Comparison of ENCODE assay signal across 2 cellular contexts in the genomic region with DNA sequence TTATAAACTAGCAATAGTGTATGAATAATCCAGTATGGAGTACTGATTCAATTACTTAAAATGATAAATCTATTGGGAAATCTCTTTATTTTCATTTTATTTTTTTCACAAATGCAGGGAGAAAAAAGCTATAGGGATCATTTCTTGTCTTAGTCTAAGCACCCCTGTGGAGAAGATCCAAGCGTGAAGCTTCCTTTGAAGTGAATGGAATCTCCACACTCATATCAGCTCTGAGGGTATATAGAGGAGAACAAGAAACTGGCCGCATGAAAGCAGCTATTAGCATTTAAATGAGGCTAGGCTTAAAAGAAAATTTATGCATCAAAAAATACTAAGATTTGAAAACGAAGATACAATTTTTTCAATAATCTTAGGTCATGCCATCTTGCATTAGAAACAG.
A peak's percentile ranks its signal among the peaks of the same experiment; 100 is the strongest.
TF ChIP-seq lines count a peak whose summit lies in the region.

No MANE protein-coding gene starts in this region.

TF ChIP-seq in GM23338, 12 proteins besides CTCF, POLR2A, EP300 and RAD21 (continued from another document):
- no peak for TF ChIP-seq ZNF331 (CRISPR knock-in tag; IDR thresholded peaks at IDR 0.05; ENCODE audit: low read depth)
- TF ChIP-seq, protein P1, sequence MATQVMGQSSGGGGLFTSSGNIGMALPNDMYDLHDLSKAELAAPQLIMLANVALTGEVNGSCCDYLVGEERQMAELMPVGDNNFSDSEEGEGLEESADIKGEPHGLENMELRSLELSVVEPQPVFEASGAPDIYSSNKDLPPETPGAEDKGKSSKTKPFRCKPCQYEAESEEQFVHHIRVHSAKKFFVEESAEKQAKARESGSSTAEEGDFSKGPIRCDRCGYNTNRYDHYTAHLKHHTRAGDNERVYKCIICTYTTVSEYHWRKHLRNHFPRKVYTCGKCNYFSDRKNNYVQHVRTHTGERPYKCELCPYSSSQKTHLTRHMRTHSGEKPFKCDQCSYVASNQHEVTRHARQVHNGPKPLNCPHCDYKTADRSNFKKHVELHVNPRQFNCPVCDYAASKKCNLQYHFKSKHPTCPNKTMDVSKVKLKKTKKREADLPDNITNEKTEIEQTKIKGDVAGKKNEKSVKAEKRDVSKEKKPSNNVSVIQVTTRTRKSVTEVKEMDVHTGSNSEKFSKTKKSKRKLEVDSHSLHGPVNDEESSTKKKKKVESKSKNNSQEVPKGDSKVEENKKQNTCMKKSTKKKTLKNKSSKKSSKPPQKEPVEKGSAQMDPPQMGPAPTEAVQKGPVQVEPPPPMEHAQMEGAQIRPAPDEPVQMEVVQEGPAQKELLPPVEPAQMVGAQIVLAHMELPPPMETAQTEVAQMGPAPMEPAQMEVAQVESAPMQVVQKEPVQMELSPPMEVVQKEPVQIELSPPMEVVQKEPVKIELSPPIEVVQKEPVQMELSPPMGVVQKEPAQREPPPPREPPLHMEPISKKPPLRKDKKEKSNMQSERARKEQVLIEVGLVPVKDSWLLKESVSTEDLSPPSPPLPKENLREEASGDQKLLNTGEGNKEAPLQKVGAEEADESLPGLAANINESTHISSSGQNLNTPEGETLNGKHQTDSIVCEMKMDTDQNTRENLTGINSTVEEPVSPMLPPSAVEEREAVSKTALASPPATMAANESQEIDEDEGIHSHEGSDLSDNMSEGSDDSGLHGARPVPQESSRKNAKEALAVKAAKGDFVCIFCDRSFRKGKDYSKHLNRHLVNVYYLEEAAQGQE (IDR thresholded peaks at IDR 0.05; ENCODE audit: unreplicated experiment) = no peak
- TF ChIP-seq ZNF114 (CRISPR knock-in tag; IDR thresholded peaks at IDR 0.05) = no peak
- no peak for TF ChIP-seq STAT1 (IDR thresholded peaks at IDR 0.05; ENCODE audit: unreplicated experiment)
- TF ChIP-seq, protein P2, sequence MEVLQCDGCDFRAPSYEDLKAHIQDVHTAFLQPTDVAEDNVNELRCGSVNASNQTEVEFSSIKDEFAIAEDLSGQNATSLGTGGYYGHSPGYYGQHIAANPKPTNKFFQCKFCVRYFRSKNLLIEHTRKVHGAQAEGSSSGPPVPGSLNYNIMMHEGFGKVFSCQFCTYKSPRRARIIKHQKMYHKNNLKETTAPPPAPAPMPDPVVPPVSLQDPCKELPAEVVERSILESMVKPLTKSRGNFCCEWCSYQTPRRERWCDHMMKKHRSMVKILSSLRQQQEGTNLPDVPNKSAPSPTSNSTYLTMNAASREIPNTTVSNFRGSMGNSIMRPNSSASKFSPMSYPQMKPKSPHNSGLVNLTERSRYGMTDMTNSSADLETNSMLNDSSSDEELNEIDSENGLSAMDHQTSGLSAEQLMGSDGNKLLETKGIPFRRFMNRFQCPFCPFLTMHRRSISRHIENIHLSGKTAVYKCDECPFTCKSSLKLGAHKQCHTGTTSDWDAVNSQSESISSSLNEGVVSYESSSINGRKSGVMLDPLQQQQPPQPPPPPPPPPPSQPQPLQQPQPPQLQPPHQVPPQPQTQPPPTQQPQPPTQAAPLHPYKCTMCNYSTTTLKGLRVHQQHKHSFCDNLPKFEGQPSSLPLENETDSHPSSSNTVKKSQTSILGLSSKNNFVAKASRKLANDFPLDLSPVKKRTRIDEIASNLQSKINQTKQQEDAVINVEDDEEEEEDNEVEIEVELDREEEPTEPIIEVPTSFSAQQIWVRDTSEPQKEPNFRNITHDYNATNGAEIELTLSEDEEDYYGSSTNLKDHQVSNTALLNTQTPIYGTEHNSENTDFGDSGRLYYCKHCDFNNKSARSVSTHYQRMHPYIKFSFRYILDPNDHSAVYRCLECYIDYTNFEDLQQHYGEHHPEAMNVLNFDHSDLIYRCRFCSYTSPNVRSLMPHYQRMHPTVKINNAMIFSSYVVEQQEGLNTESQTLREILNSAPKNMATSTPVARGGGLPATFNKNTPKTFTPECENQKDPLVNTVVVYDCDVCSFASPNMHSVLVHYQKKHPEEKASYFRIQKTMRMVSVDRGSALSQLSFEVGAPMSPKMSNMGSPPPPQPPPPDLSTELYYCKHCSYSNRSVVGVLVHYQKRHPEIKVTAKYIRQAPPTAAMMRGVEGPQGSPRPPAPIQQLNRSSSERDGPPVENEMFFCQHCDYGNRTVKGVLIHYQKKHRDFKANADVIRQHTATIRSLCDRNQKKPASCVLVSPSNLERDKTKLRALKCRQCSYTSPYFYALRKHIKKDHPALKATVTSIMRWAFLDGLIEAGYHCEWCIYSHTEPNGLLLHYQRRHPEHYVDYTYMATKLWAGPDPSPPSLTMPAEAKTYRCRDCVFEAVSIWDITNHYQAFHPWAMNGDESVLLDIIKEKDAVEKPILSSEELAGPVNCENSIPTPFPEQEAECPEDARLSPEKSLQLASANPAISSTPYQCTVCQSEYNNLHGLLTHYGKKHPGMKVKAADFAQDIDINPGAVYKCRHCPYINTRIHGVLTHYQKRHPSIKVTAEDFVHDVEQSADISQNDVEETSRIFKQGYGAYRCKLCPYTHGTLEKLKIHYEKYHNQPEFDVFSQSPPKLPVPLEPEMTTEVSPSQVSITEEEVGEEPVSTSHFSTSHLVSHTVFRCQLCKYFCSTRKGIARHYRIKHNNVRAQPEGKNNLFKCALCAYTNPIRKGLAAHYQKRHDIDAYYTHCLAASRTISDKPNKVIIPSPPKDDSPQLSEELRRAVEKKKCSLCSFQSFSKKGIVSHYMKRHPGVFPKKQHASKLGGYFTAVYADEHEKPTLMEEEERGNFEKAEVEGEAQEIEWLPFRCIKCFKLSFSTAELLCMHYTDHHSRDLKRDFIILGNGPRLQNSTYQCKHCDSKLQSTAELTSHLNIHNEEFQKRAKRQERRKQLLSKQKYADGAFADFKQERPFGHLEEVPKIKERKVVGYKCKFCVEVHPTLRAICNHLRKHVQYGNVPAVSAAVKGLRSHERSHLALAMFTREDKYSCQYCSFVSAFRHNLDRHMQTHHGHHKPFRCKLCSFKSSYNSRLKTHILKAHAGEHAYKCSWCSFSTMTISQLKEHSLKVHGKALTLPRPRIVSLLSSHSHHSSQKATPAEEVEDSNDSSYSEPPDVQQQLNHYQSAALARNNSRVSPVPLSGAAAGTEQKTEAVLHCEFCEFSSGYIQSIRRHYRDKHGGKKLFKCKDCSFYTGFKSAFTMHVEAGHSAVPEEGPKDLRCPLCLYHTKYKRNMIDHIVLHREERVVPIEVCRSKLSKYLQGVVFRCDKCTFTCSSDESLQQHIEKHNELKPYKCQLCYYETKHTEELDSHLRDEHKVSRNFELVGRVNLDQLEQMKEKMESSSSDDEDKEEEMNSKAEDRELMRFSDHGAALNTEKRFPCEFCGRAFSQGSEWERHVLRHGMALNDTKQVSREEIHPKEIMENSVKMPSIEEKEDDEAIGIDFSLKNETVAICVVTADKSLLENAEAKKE (CRISPR knock-in tag; IDR thresholded peaks at IDR 0.05) = no peak
- TF ChIP-seq, protein P3, sequence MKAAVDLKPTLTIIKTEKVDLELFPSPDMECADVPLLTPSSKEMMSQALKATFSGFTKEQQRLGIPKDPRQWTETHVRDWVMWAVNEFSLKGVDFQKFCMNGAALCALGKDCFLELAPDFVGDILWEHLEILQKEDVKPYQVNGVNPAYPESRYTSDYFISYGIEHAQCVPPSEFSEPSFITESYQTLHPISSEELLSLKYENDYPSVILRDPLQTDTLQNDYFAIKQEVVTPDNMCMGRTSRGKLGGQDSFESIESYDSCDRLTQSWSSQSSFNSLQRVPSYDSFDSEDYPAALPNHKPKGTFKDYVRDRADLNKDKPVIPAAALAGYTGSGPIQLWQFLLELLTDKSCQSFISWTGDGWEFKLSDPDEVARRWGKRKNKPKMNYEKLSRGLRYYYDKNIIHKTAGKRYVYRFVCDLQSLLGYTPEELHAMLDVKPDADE (IDR thresholded peaks at IDR 0.05) = no peak

TF ChIP-seq in neural cell, 6 proteins besides CTCF, POLR2A, EP300 and RAD21 (continued from another document):
- TF ChIP-seq, protein P1 (IDR thresholded peaks at IDR 0.05; ENCODE audit: borderline replicate concordance) = peak; percentile 17
- no peak for TF ChIP-seq SMC3 (conservative IDR thresholded peaks at IDR 0.05; ENCODE audit: poor library complexity)
- no peak for TF ChIP-seq EZH2 (IDR thresholded peaks at IDR 0.05; ENCODE audit: borderline replicate concordance, insufficient read depth, low read length, poor library complexity, severe bottlenecking)
